9 cellular contexts compared by ENCODE assay signal in genomic region chr12:80268924-80269749, GRCh38.
DNase-seq lines count a peak whose midpoint lies in the region; ATAC-seq and TF ChIP-seq lines count a peak whose summit lies in the region.
"Had no signal": no experiment of that assay in that cellular context is flagged by ENCODE, and none has a peak within 500 bp of the region (broad histone marks: within the 10 kb centered on the region; RNA-seq: fewer than 3 reads in every experiment).

No MANE protein-coding gene starts in this region.

- no peaks in the 10 kb centered on the region for H3K27me3 ChIP-seq in AG04450 (ENCODE audit: control insufficient read depth, insufficient read depth, low read length)
- H3K27me3 ChIP-seq in ovary = no peaks in the 10 kb centered on the region
- H3K27me3 ChIP-seq: neutrophil had no signal

- CTCF ChIA-PET in AG04450 (lab: Charles Lee) = interaction anchor here (0.6 to 5.6 kb wide), 48 partner anchors 9 to 971 kb away, joined by 3 to 170 read pairs (median 4); no protein-coding TSS in a partner anchor

- peak overlapping the region; percentile 1 for H3K9ac ChIP-seq in SK-N-MC (ENCODE audit: insufficient read length)

- peak overlapping the region; percentile 72 for H3K27ac ChIP-seq in AG04450 (ENCODE audit: low read depth, low read length)
- H3K27ac ChIP-seq in SK-N-MC = no peak overlapping the region
- H3K27ac ChIP-seq in ovary = no peak overlapping the region
- H3K27ac ChIP-seq: neutrophil had no signal

- H3K9me3 ChIP-seq in AG04450 (ENCODE audit: control insufficient read depth, insufficient read depth, low read length) (no peaks in the 10 kb centered on the region), SK-N-MC (ENCODE audit: low read depth, low read length) (no peaks in the 10 kb centered on the region), ovary (no peaks in the 10 kb centered on the region)
- H3K9me3 ChIP-seq: neutrophil had no signal

- DNase-seq in AG04450 (ENCODE audit: low read depth, low spot score) = peak; percentile 56
- DNase-seq in SK-N-MC (ENCODE audit: low read depth, low spot score) = no peak
- DNase-seq in inferior parietal cortex (ENCODE audit: extremely low spot score) = peak; percentile 43
- no peak for DNase-seq in GOT3 (lab: John Stamatoyannopoulos, UW)
- DNase-seq in activated CD4-positive, CD25-positive, alpha-beta regulatory T cell treated with anti-CD3 and anti-CD28 coated beads, Interleukin-2, amount 50 U/mL, for 72 hours = no peak
- no peak for DNase-seq in activated CD8-positive, alpha-beta memory T cell treated with anti-CD3 and anti-CD28 coated beads for 24 hours
- DNase-seq in ovary = no peak

- H3K4me3 ChIP-seq in AG04450 (ENCODE audit: low read depth, low read length) (no peak overlapping the region), SK-N-MC (no peak overlapping the region), ovary (no peak overlapping the region)

- no peak for TF ChIP-seq EP300 in ovary (IDR thresholded peaks at IDR 0.05)

- H3K36me3 ChIP-seq in SK-N-MC (ENCODE audit: insufficient read depth, low read length) (no peaks in the 10 kb centered on the region), ovary (no peaks in the 10 kb centered on the region)
- H3K36me3 ChIP-seq: neutrophil had no signal

- POLR2A ChIA-PET in AG04450 (lab: Yijun Ruan, JAX) = no interaction called here

- ATAC-seq in GM21576 (IDR thresholded peaks at IDR 0.05; ENCODE audit: unreplicated experiment) = peak; percentile 50

- TF ChIP-seq CTCF in AG04450 (IDR thresholded peaks at IDR 0.05; ENCODE audit: low read depth, low read length) (no peak), ovary (IDR thresholded peaks at IDR 0.05) (no peak)

- intact Hi-C loops in ovary (cut with DNase I) = loop anchor here in 1 of 4 donors (10.0 kb wide), 2 partner anchors 714 to 864 kb away; no protein-coding TSS in a partner anchor

- no peaks in the 10 kb centered on the region for H3K4me1 ChIP-seq in ovary (ENCODE audit: insufficient read depth)

- TF ChIP-seq POLR2A in ovary (IDR thresholded peaks at IDR 0.05) = no peak

Comparison
In these comparisons a context has a peak if more than half of its experiments do, and no peak if none do; other contexts are left out.
1. DNase-seq: peak in AG04450 (single experiment) and inferior parietal cortex (single experiment); none in SK-N-MC (single experiment), GOT3 (single experiment), activated CD4-positive, CD25-positive, alpha-beta regulatory T cell treated with anti-CD3 and anti-CD28 coated beads, Interleukin-2, amount 50 U/mL, for 72 hours (single experiment), activated CD8-positive, alpha-beta memory T cell treated with anti-CD3 and anti-CD28 coated beads for 24 hours (single experiment) and ovary (0 of 5).